In genomic region chr11:111792955-111793500, GRCh38 we compare ENCODE assay signal across 17 cellular contexts. TPM values are rescaled to one million over a fixed set of nuclear protein-coding genes. Genes with fewer than 3 reads are reported as not detected.
DNase-seq lines count a peak whose midpoint lies in the region; ATAC-seq and TF ChIP-seq lines count a peak whose summit lies in the region.
"Had no signal": no experiment of that assay in that cellular context is flagged by ENCODE, and none has a peak within 500 bp of the region (broad histone marks: within the 10 kb centered on the region; RNA-seq: fewer than 3 reads in every experiment).

No MANE protein-coding gene starts in this region.

- H3K79me2 ChIP-seq in GM23248 (ENCODE audit: insufficient read depth) (no peaks in the 10 kb centered on the region), neural progenitor cell (ENCODE audit: low read depth) (no peaks in the 10 kb centered on the region)

- no peaks in the 10 kb centered on the region for H3K9me2 ChIP-seq in GM23248 (ENCODE audit: insufficient read depth)

- H3K4me3 ChIP-seq in GM23248 (0 out of 2 replicates have a peak overlapping the region, but pooled peaks have one; percentile 2), adipocyte (ENCODE audit: low read length) (no peak overlapping the region), neural progenitor cell (no peak overlapping the region)
- H3K4me3 ChIP-seq: PC-9 had no signal

- in situ Hi-C loops in GM23248 (cut with MboI): no loop called here

- H3K36me3 Mint-ChIP-seq in mesothelial cell of epicardium: peaks cover 19% of the 10 kb centered on the region
- H3K36me3 Mint-ChIP-seq in activated T-helper 17 cell treated with anti-CD3 and anti-CD28 coated beads, Interleukin-2, amount 50 U/mL, for 72 hours (ENCODE audit: low read depth): peaks cover 33% of the 10 kb centered on the region
- H3K36me3 Mint-ChIP-seq in neural progenitor cell: peaks cover 11% of the 10 kb centered on the region

- peak overlapping the region; percentile 33 for H3K4me2 ChIP-seq in GM23248 (ENCODE audit: unreplicated experiment)
- no peak overlapping the region for H3K4me2 ChIP-seq in neural progenitor cell
- H3K4me2 ChIP-seq: PC-9 had no signal

- H3K27ac Mint-ChIP-seq in mesothelial cell of epicardium (peak overlapping the region; percentile 47), neural progenitor cell (no peak overlapping the region)
- H3K27ac Mint-ChIP-seq in activated T-helper 17 cell treated with anti-CD3 and anti-CD28 coated beads, Interleukin-2, amount 50 U/mL, for 72 hours: no peak overlapping the region

- DNase-seq in GM23248 (peak; percentile 25), adipocyte (ENCODE audit: low read depth) (peak; percentile 48), fibroblast of peridontal ligament (ENCODE audit: extremely low read depth) (peak; percentile 44), mesothelial cell of epicardium (ENCODE audit: low spot score in 2 of 2, unreplicated experiment in 2 of 2) (no peak), neural progenitor cell (ENCODE audit: low spot score) (no peak), C1 segment of cervical spinal cord (lab: John Stamatoyannopoulos, UW) (no peak)
- DNase-seq: AML-193; CD4-positive, CD25-positive, alpha-beta regulatory T cell; KBM-7; NCI-H1092 treated with DMSO at 0.1 percent for 48 hours; NCI-H187; NCI-H748 treated with DMSO at 0.1 percent for 48 hours; PC-9 had no signal

- H3K9ac ChIP-seq in GM23248: peak overlapping the region; percentile 55
- H3K9ac ChIP-seq in adipocyte (ENCODE audit: low read length): no peak overlapping the region
- H3K9ac ChIP-seq in neural progenitor cell: no peak overlapping the region

- H3K9me3 Mint-ChIP-seq in mesothelial cell of epicardium (peaks cover 14% of the 10 kb centered on the region), neural progenitor cell (no peaks in the 10 kb centered on the region)
- H3K9me3 Mint-ChIP-seq in activated T-helper 17 cell treated with anti-CD3 and anti-CD28 coated beads, Interleukin-2, amount 50 U/mL, for 72 hours: no peaks in the 10 kb centered on the region

- H3K27ac ChIP-seq in GM23248: peak overlapping the region; percentile 87
- no peak overlapping the region for H3K27ac ChIP-seq in neural progenitor cell
- H3K27ac ChIP-seq: HL-60, PC-9 had no signal

- no peaks in the 10 kb centered on the region for H3K36me3 ChIP-seq in GM23248 (ENCODE audit: low read depth)
- H3K36me3 ChIP-seq in adipocyte (ENCODE audit: control insufficient read depth, insufficient read depth, low read length, severe bottlenecking): peaks cover 24% of the 10 kb centered on the region
- no peaks in the 10 kb centered on the region for H3K36me3 ChIP-seq in neural progenitor cell

- peaks cover 13% of the 10 kb centered on the region for H3K4me1 Mint-ChIP-seq in mesothelial cell of epicardium
- no peaks in the 10 kb centered on the region for H3K4me1 Mint-ChIP-seq in activated T-helper 17 cell treated with anti-CD3 and anti-CD28 coated beads, Interleukin-2, amount 50 U/mL, for 72 hours
- H3K4me1 Mint-ChIP-seq in neural progenitor cell: no peaks in the 10 kb centered on the region

- H3F3A ChIP-seq in GM23248 (ENCODE audit: insufficient read depth) (peaks cover 55% of the 10 kb centered on the region), neural progenitor cell (ENCODE audit: low read depth) (no peaks in the 10 kb centered on the region)

- H2AFZ ChIP-seq in GM23248 (no peak overlapping the region), neural progenitor cell (replicated peaks) (no peak overlapping the region)
- H2AFZ ChIP-seq: PC-9 had no signal

- H3K27me3 Mint-ChIP-seq in mesothelial cell of epicardium (ENCODE audit: low read depth): no peaks in the 10 kb centered on the region
- H3K27me3 Mint-ChIP-seq in activated T-helper 17 cell treated with anti-CD3 and anti-CD28 coated beads, Interleukin-2, amount 50 U/mL, for 72 hours: no peaks in the 10 kb centered on the region
- H3K27me3 Mint-ChIP-seq in neural progenitor cell (ENCODE audit: insufficient read depth, low read depth): peaks cover 1% of the 10 kb centered on the region
- H3K27me3 Mint-ChIP-seq: CD4-positive, CD25-positive, alpha-beta regulatory T cell had no signal

- H4K20me1 ChIP-seq in GM23248 (ENCODE audit: insufficient read depth): no peaks in the 10 kb centered on the region
- no peaks in the 10 kb centered on the region for H4K20me1 ChIP-seq in neural progenitor cell (ENCODE audit: low read depth)

- H3K4me3 Mint-ChIP-seq in mesothelial cell of epicardium (no peak overlapping the region), neural progenitor cell (no peak overlapping the region)
- no peak overlapping the region for H3K4me3 Mint-ChIP-seq in activated T-helper 17 cell treated with anti-CD3 and anti-CD28 coated beads, Interleukin-2, amount 50 U/mL, for 72 hours
- H3K4me3 Mint-ChIP-seq: CD4-positive, CD25-positive, alpha-beta regulatory T cell had no signal

- ATAC-seq in activated T-helper 17 cell treated with anti-CD3 and anti-CD28 coated beads, Interleukin-2, amount 50 U/mL, for 72 hours (replicated peaks): no peak
- no peak for ATAC-seq in HG03139 (IDR thresholded peaks at IDR 0.05; ENCODE audit: unreplicated experiment)
- ATAC-seq: HCT116 had no signal

- H3K4me1 ChIP-seq in GM23248 (ENCODE audit: insufficient read depth): peaks cover 53% of the 10 kb centered on the region
- peaks cover 49% of the 10 kb centered on the region for H3K4me1 ChIP-seq in adipocyte (ENCODE audit: control insufficient read depth, insufficient read depth, low read length)
- no peaks in the 10 kb centered on the region for H3K4me1 ChIP-seq in neural progenitor cell

- no peaks in the 10 kb centered on the region for H3K9me3 ChIP-seq in GM23248 (ENCODE audit: low read depth)
- H3K9me3 ChIP-seq in adipocyte (ENCODE audit: control insufficient read depth, low read length): no peaks in the 10 kb centered on the region
- no peaks in the 10 kb centered on the region for H3K9me3 ChIP-seq in neural progenitor cell (ENCODE audit: low read depth)

- H3K27me3 ChIP-seq in GM23248 (replicated peaks; ENCODE audit: insufficient read depth) (no peaks in the 10 kb centered on the region), adipocyte (replicated peaks; ENCODE audit: control insufficient read depth, insufficient read depth, low read length) (no peaks in the 10 kb centered on the region), neural progenitor cell (no peaks in the 10 kb centered on the region)

- TF ChIP-seq CTCF in mesothelial cell of epicardium (IDR thresholded peaks at IDR 0.05; ENCODE audit: unreplicated experiment): no peak
- TF ChIP-seq CTCF in neural progenitor cell (IDR thresholded peaks at IDR 0.05): no peak

- WGBS in GM23248 (ENCODE audit: low coverage in 1 of 2, low lambda C conversion rate in 2 of 2, missing lambda C conversion rate in 2 of 2), 2 experiments: 68 to 70% methylated on average over 6 of the region's 6 CpGs

RNA-seq across cellular contexts. Expression of gene PPP2R1B, which starts 26.8 kb away (rescaled TPM):
- total RNA-seq in GM23248 (2014; rRNA removed; shearing (Covaris generic)): 24.8 and 25.1 TPM in 2 replicates
- 22.1 and 26.2 TPM in 2 replicates for polyA plus RNA-seq in GM23248 (2016; fragmentation: Nextera tagmentation; extraction: Ambion mirVana)
- total RNA-seq in mesothelial cell of epicardium (29.2 to 34.8 TPM (median 33.8 TPM) in 3 replicates), neural progenitor cell (ENCODE audit: low replicate concordance) (47.8 and 68.4 TPM in 2 replicates)
- 10 to 100 TPM; 46.9 to 72.6 TPM for total RNA-seq in activated T-helper 17 cell treated with anti-CD3 and anti-CD28 coated beads, Interleukin-2, amount 50 U/mL, for 72 hours

Comparison
In these comparisons a context has a peak if more than half of its experiments do, and no peak if none do; other contexts are left out.
1. DNase-seq: peak in GM23248 (single experiment), adipocyte (single experiment) and fibroblast of peridontal ligament (single experiment); none in mesothelial cell of epicardium (0 of 2), neural progenitor cell (single experiment) and C1 segment of cervical spinal cord (0 of 14).